In the genomic region with DNA sequence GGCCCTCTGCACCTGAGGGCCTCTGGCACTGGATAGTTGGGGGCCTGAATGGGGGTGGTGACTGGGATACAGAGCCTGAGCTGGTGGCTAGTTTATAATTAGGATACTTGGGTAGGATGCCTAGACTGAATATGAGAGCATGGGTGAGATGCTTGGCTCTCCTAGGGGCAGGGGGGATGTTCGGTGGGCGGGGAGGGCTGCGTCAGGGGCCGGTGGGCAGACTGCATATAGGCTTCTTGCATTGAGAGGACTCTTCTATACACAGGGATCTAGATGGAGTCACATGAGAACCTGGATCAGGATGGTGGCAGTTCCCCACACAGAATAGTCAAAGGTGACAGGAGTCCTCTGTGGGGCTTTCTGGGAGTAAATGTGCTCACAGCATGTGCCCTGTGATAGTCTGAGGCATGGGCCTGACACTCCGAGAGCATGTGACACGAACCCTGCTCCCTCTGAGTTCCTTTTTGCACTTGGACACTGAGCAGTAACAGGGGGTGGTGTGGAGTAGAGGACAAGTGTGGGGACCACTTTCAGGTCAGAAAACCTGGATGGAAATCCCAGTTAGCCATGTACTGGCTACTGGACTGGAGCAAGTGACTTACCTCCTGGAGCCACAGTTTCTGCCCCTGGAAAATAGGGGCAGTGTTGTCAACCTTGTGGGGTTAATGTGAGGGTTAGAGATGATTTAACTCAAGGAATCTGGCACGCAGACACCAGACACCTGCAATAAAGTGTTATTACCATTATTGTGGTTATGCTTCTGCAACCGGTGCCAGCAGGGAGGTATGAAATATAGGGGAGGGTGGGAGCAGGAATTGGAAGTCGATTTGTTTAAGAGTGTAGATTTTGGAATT, we compare ENCODE assay signal across 8 cellular contexts. TPM values are rescaled to one million over a fixed set of nuclear protein-coding genes. Genes with fewer than 3 reads are reported as not detected.
A peak's percentile ranks its signal among the peaks of the same experiment; 100 is the strongest.
DNase-seq lines count a peak whose midpoint lies in the region; ATAC-seq and TF ChIP-seq lines count a peak whose summit lies in the region.

No MANE protein-coding gene starts in this region.

- ATAC-seq in HCT116 (no peak), HG03521 (IDR thresholded peaks at IDR 0.05; ENCODE audit: unreplicated experiment) (no peak)
- ATAC-seq in activated CD8-positive, alpha-beta T cell treated with anti-CD3 and anti-CD28 coated beads for 36 hours = no peak
- ATAC-seq in stimulated activated effector memory CD8-positive, alpha-beta T cell treated with anti-CD3 and anti-CD28 coated beads, Interleukin-12 subunit alpha, Interleukin-12 subunit beta, amount 100 ng/mL, for 72 hours = no peak

- H3K4me1 ChIP-seq in HCT116 (ENCODE audit: control insufficient read depth in 1 of 2, insufficient read depth in 2 of 2, low read length in 2 of 2) = peaks cover 19 to 56% of the 10 kb centered on the region in 2 experiments
- H3K4me1 ChIP-seq in left ventricle myocardium inferior = peaks cover 87% of the 10 kb centered on the region

- H3K9me3 Mint-ChIP-seq in activated CD8-positive, alpha-beta T cell treated with anti-CD3 and anti-CD28 coated beads for 36 hours = no peaks in the 10 kb centered on the region
- H3K9me3 Mint-ChIP-seq in stimulated activated effector memory CD8-positive, alpha-beta T cell treated with anti-CD3 and anti-CD28 coated beads, Interleukin-12 subunit alpha, Interleukin-12 subunit beta, amount 100 ng/mL, for 72 hours = no peaks in the 10 kb centered on the region

- H3K36me3 ChIP-seq in HCT116 (ENCODE audit: control insufficient read depth in 1 of 2, insufficient read depth in 2 of 2, low read length in 2 of 2) = 0 out of 4 replicates have a peak, but pooled peaks cover 0 to 4% of the 10 kb centered on the region in 2 experiments
- H3K36me3 ChIP-seq in left ventricle myocardium inferior = peaks cover 5% of the 10 kb centered on the region

- POLR2A ChIA-PET in HCT116 (lab: Charles Lee) = no interaction called here
- POLR2A ChIA-PET in activated CD8-positive, alpha-beta T cell treated with anti-CD3 and anti-CD28 coated beads for 36 hours (lab: Charles Lee) = interaction anchor here (1.6 to 4.8 kb wide), 2 partner anchors 9 to 66 kb away, joined by 5 to 38 read pairs; a partner anchor contains a TSS

- TF ChIP-seq CTCF in HCT116 (IDR thresholded peaks at IDR 0.05 in 2 of 3, conservative IDR thresholded peaks at IDR 0.05 in 1 of 3; ENCODE audit: borderline replicate concordance in 1 of 3, insufficient read depth in 1 of 3, low read depth in 2 of 3, low read length in 2 of 3) = no peak
- no peak for TF ChIP-seq CTCF in activated CD8-positive, alpha-beta T cell treated with anti-CD3 and anti-CD28 coated beads for 36 hours (IDR thresholded peaks at IDR 0.05)
- TF ChIP-seq CTCF in left ventricle myocardium inferior (IDR thresholded peaks at IDR 0.05; ENCODE audit: borderline replicate concordance) = no peak

- no peaks in the 10 kb centered on the region for H3K9me2 ChIP-seq in HCT116 (ENCODE audit: insufficient read depth)

- peaks cover 70% of the 10 kb centered on the region for H3K79me2 ChIP-seq in HCT116 (ENCODE audit: insufficient read depth, low read length)

- TF ChIP-seq POLR2A in HCT116 (IDR thresholded peaks at IDR 0.05; ENCODE audit: borderline replicate concordance, extremely low read depth, insufficient read depth, insufficient read length) = no peak

- H2AFZ ChIP-seq in HCT116 (ENCODE audit: low read depth, low read length, poor library complexity, severe bottlenecking) = no peak overlapping the region

- peaks cover 65% of the 10 kb centered on the region for H3K4me1 Mint-ChIP-seq in activated CD8-positive, alpha-beta T cell treated with anti-CD3 and anti-CD28 coated beads for 36 hours (ENCODE audit: low read depth)
- H3K4me1 Mint-ChIP-seq in stimulated activated effector memory CD8-positive, alpha-beta T cell treated with anti-CD3 and anti-CD28 coated beads, Interleukin-12 subunit alpha, Interleukin-12 subunit beta, amount 100 ng/mL, for 72 hours = peaks cover 74% of the 10 kb centered on the region

- H3K4me3 Mint-ChIP-seq in activated CD8-positive, alpha-beta T cell treated with anti-CD3 and anti-CD28 coated beads for 36 hours = peak overlapping the region; percentile 83
- peak overlapping the region; percentile 94 for H3K4me3 Mint-ChIP-seq in stimulated activated effector memory CD8-positive, alpha-beta T cell treated with anti-CD3 and anti-CD28 coated beads, Interleukin-12 subunit alpha, Interleukin-12 subunit beta, amount 100 ng/mL, for 72 hours

- no peaks in the 10 kb centered on the region for H4K20me1 ChIP-seq in HCT116 (ENCODE audit: insufficient read depth)

- H3K27me3 ChIP-seq in HCT116 (ENCODE audit: insufficient read depth, low read length) (no peaks in the 10 kb centered on the region), left ventricle myocardium inferior (ENCODE audit: low read depth) (no peaks in the 10 kb centered on the region)

- H3K27me3 Mint-ChIP-seq in activated CD8-positive, alpha-beta T cell treated with anti-CD3 and anti-CD28 coated beads for 36 hours = no peaks in the 10 kb centered on the region

- peaks cover 29% of the 10 kb centered on the region for H3K36me3 Mint-ChIP-seq in activated CD8-positive, alpha-beta T cell treated with anti-CD3 and anti-CD28 coated beads for 36 hours (ENCODE audit: low read depth)
- peaks cover 31% of the 10 kb centered on the region for H3K36me3 Mint-ChIP-seq in stimulated activated effector memory CD8-positive, alpha-beta T cell treated with anti-CD3 and anti-CD28 coated beads, Interleukin-12 subunit alpha, Interleukin-12 subunit beta, amount 100 ng/mL, for 72 hours

- RAD21 ChIA-PET in HCT116 (lab: Charles Lee; ENCODE audit: low non-redundant PET in 1 of 2, low total read pairs in 2 of 2, uncharacterized antibody in 2 of 2, unreplicated experiment in 2 of 2) = no interaction called here

- peak overlapping the region; percentile 97; the same call in 1 of the 2 replicates for H3K9ac ChIP-seq in HCT116 (ENCODE audit: low read length)

- H3K4me3 ChIP-seq in HCT116 (replicated peaks in 1 of 2; ENCODE audit: low read depth in 1 of 2, low read length in 2 of 2) = no peak overlapping the region; a peak in 1 of 4 replicates
- H3K4me3 ChIP-seq in left ventricle myocardium inferior = peak overlapping the region; percentile 100

- intact Hi-C loops in HCT116 (cut with micrococcal nuclease) = loop anchor here (10.0 kb wide), 1 partner anchor 227 kb away; a partner anchor contains a TSS
- intact Hi-C loops in activated CD8-positive, alpha-beta T cell treated with anti-CD3 and anti-CD28 coated beads for 36 hours (cut with micrococcal nuclease) = no loop called here
- intact Hi-C loops in left ventricle myocardium inferior (cut with micrococcal nuclease) = no loop called here

- H3K27ac ChIP-seq in HCT116 (ENCODE audit: low read depth, low read length) (peak overlapping the region; percentile 97), left ventricle myocardium inferior (replicated peaks) (peak overlapping the region; percentile 100)

- CTCF ChIA-PET in HCT116 (lab: Charles Lee) = no interaction called here
- CTCF ChIA-PET in activated CD8-positive, alpha-beta T cell treated with anti-CD3 and anti-CD28 coated beads for 36 hours (lab: Charles Lee) = interaction anchor here (1.2 to 7.5 kb wide), 4 partner anchors 8 to 127 kb away, joined by 4 to 95 read pairs (median 19); a partner anchor contains a TSS

- BruUV-seq in HCT116 (replicated peaks; lab: Mats Ljungman, UMichigan) = TSS peak; percentile 36

- peak overlapping the region; percentile 90 for H3K27ac Mint-ChIP-seq in activated CD8-positive, alpha-beta T cell treated with anti-CD3 and anti-CD28 coated beads for 36 hours
- H3K27ac Mint-ChIP-seq in stimulated activated effector memory CD8-positive, alpha-beta T cell treated with anti-CD3 and anti-CD28 coated beads, Interleukin-12 subunit alpha, Interleukin-12 subunit beta, amount 100 ng/mL, for 72 hours = peak overlapping the region; percentile 94

- no peak for DNase-seq in HCT116 (ENCODE audit: low read depth, low spot score)
- DNase-seq in activated CD8-positive, alpha-beta T cell treated with anti-CD3 and anti-CD28 coated beads for 36 hours = peak; percentile 48
- DNase-seq in left ventricle myocardium inferior = no peak
- no peak for DNase-seq in stimulated activated effector memory CD8-positive, alpha-beta T cell treated with anti-CD3 and anti-CD28 coated beads, Interleukin-12 subunit alpha, Interleukin-12 subunit beta, amount 100 ng/mL, for 72 hours (ENCODE audit: low spot score in 2 of 2)
- no peak for DNase-seq in stimulated activated CD4-positive, alpha-beta T cell treated with anti-CD3 and anti-CD28 coated beads, Interleukin-12 subunit alpha, Interleukin-12 subunit beta, amount 100 ng/mL, for 4 hours
- no peak for DNase-seq in NCI-H187 (lab: John Stamatoyannopoulos, UW)
- DNase-seq in NCI-H2029 treated with DMSO at 0.1 percent for 48 hours (lab: John Stamatoyannopoulos, UW) = no peak

- no peak for TF ChIP-seq RAD21 in HCT116 (IDR thresholded peaks at IDR 0.05; ENCODE audit: low read depth)

- H3K4me2 ChIP-seq in HCT116 (ENCODE audit: low read length) = peak overlapping the region; percentile 94

- H3K9me3 ChIP-seq in HCT116 (ENCODE audit: control insufficient read depth in 1 of 2, insufficient read depth in 1 of 2, low read depth in 1 of 2, low read length in 2 of 2) = no peaks in the 10 kb centered on the region
- no peaks in the 10 kb centered on the region for H3K9me3 ChIP-seq in left ventricle myocardium inferior (replicated peaks)

TF ChIP-seq in HCT116, 20 proteins besides CTCF, POLR2A, EP300 and RAD21:
- TF ChIP-seq EZH2 (IDR thresholded peaks at IDR 0.05) = no peak

RNA-seq across cellular contexts. Expression of a gene that starts 2.2 kb away (rescaled TPM):
- total RNA-seq in HCT116 (2021; ENCODE audit: unreplicated experiment) = 71.8 TPM
- polyA plus RNA-seq in HCT116 (2012) = 36.3 and 43.4 TPM in 2 replicates
- total RNA-seq in activated CD8-positive, alpha-beta T cell treated with anti-CD3 and anti-CD28 coated beads for 36 hours = 100 to 1,000 TPM; 125 to 129 TPM
- total RNA-seq in left ventricle myocardium inferior = 363 TPM

RNA-seq across cellular contexts. Expression of a gene that starts 8.9 kb away (rescaled TPM):
- total RNA-seq in HCT116 (2021; ENCODE audit: unreplicated experiment) (64.6 TPM), left ventricle myocardium inferior (54.6 TPM)
- 66.4 and 70.0 TPM in 2 replicates for polyA plus RNA-seq in HCT116 (2012)
- 10 to 100 TPM; 47.9 to 48.4 TPM for total RNA-seq in activated CD8-positive, alpha-beta T cell treated with anti-CD3 and anti-CD28 coated beads for 36 hours

RNA-seq across cellular contexts. Expression of a gene that starts 33.2 kb away (rescaled TPM):
- total RNA-seq in HCT116 (2021; ENCODE audit: unreplicated experiment) = 0.05 TPM
- polyA plus RNA-seq in HCT116 (2012) = 0.01 TPM in 1 of 2 replicates, not detected in the other
- under 1 TPM; 0.83 to 0.85 TPM for total RNA-seq in activated CD8-positive, alpha-beta T cell treated with anti-CD3 and anti-CD28 coated beads for 36 hours
- total RNA-seq in left ventricle myocardium inferior = 1.2 TPM
